Comparison of ENCODE assay signal across 20 cellular contexts in the genomic region with DNA sequence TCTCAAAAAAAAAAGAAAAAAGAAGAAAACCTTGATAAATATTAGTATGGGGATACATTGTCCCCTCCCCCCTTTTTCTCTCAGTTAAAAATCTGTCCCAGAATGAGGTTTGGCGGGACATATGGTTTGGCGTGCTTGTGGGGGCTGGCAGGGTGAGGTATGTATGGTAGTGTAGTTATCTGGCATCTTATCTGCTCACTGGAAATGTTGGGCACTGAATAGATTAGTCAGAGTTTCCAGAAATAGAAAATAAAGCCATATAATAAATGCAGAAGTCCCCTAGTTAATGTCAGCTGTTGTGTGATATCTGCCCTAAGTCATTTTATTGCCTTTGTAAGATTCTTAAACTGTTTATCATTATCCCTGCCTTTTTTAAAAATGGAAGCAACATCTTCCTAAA.
DNase-seq lines count a peak whose midpoint lies in the region; ATAC-seq and TF ChIP-seq lines count a peak whose summit lies in the region.
"Had no signal": no experiment of that assay in that cellular context is flagged by ENCODE, and none has a peak within 500 bp of the region (broad histone marks: within the 10 kb centered on the region; RNA-seq: fewer than 3 reads in every experiment).

No MANE protein-coding gene starts in this region.

- intact Hi-C loops in psoas muscle (cut with DNase I) (no loop called here), left ventricle myocardium inferior (cut with micrococcal nuclease) (no loop called here)

- H3K27ac ChIP-seq in BLaER1 (no peak overlapping the region), HEK293 (ENCODE audit: extremely low read depth, low read depth, low read length) (no peak overlapping the region), psoas muscle (peak overlapping the region; percentile 8), left ventricle myocardium inferior (replicated peaks) (no peak overlapping the region)
- H3K27ac ChIP-seq: SJSA1 had no signal

- H3K9me3 ChIP-seq in BLaER1 = peaks cover 13% of the 10 kb centered on the region
- H3K9me3 ChIP-seq in HEK293 (ENCODE audit: control insufficient read depth, insufficient read depth, low read depth, low read length) = no peaks in the 10 kb centered on the region
- H3K9me3 ChIP-seq in psoas muscle = no peaks in the 10 kb centered on the region
- H3K9me3 ChIP-seq in left ventricle myocardium inferior (replicated peaks) = peaks cover 6% of the 10 kb centered on the region
- H3K9me3 ChIP-seq: MG63, SJSA1 had no signal

- ATAC-seq in psoas muscle (peak in 3 of 4 donors; percentile 54 to 76 (median 66)), HG02938 (IDR thresholded peaks at IDR 0.05; ENCODE audit: unreplicated experiment) (no peak)
- ATAC-seq: HCT116, PC-3 had no signal

- no peaks in the 10 kb centered on the region for H3K27me3 ChIP-seq in BLaER1
- no peaks in the 10 kb centered on the region for H3K27me3 ChIP-seq in psoas muscle (ENCODE audit: insufficient read depth in 3 of 3, low read length in 2 of 3)
- no peaks in the 10 kb centered on the region for H3K27me3 ChIP-seq in left ventricle myocardium inferior (ENCODE audit: low read depth)
- H3K27me3 ChIP-seq: MG63, SJSA1 had no signal

- H3K4me1 ChIP-seq in BLaER1 (peaks cover 60% of the 10 kb centered on the region), HEK293 (ENCODE audit: control insufficient read depth, insufficient read depth, low read length) (peaks cover 20% of the 10 kb centered on the region), psoas muscle (peaks cover 49% of the 10 kb centered on the region), left ventricle myocardium inferior (peaks cover 32% of the 10 kb centered on the region)
- H3K4me1 ChIP-seq: SJSA1 had no signal

- TF ChIP-seq CTCF in HEK293 (tag by site-specific recombination; IDR thresholded peaks at IDR 0.05) = no peak
- no peak for TF ChIP-seq CTCF in psoas muscle (IDR thresholded peaks at IDR 0.05)
- no peak for TF ChIP-seq CTCF in left ventricle myocardium inferior (IDR thresholded peaks at IDR 0.05; ENCODE audit: borderline replicate concordance)

- 49 to 69% (median 62%) methylated on average over 2 of the region's 2 CpGs for WGBS in psoas muscle, 3 donors

- peak; percentile 35 for DNase-seq in astrocyte of the hippocampus (ENCODE audit: low read depth, low spot score)
- DNase-seq in psoas muscle = no peak
- DNase-seq in 8988T = no peak
- no peak for DNase-seq in HEK293T (ENCODE audit: extremely low spot score)
- no peak for DNase-seq in left ventricle myocardium inferior
- DNase-seq: CD4-positive, alpha-beta memory T cell; DND-41; KG1; MG63; NCI-H1105; NCI-H187; NCI-H2171; NCI-H446 treated with DMSO at 0.1 percent for 48 hours; NCI-H748 treated with DMSO at 0.1 percent for 48 hours; PC-3 had no signal

- H4K20me1 ChIP-seq in BLaER1 = peaks cover 100% of the 10 kb centered on the region

- H3K4me3 ChIP-seq in BLaER1 = no peak overlapping the region
- H3K4me3 ChIP-seq in HEK293 (ENCODE audit: low read depth, low read length) = no peak overlapping the region
- no peak overlapping the region for H3K4me3 ChIP-seq in psoas muscle
- H3K4me3 ChIP-seq in left ventricle myocardium inferior = no peak overlapping the region
- H3K4me3 ChIP-seq: MG63, SJSA1 had no signal

- no peak overlapping the region for H3K9ac ChIP-seq in BLaER1

- POLR2A ChIA-PET in HEK293 (lab: Yijun Ruan, JAX) = no interaction called here
- POLR2A ChIA-PET in HEK293T (lab: Yijun Ruan, JAX) = no interaction called here

- H3K4me2 ChIP-seq in BLaER1 = peak overlapping the region; percentile 53; the same call in 1 of the 2 replicates

- CTCF ChIA-PET in HEK293 (lab: Yijun Ruan, JAX) = interaction anchor here (0.9 to 1.2 kb wide), 2 partner anchors 18 to 36 kb away, joined by 3 to 5 read pairs; no protein-coding TSS in a partner anchor
- CTCF ChIA-PET in HEK293T (lab: Yijun Ruan, JAX) = no interaction called here

- H3K36me3 ChIP-seq in BLaER1 (peaks cover 62% of the 10 kb centered on the region), HEK293 (ENCODE audit: control insufficient read depth in 2 of 2, insufficient read depth in 1 of 2, low read length in 2 of 2) (no peaks in the 10 kb centered on the region; a peak in 1 of 3 replicates), psoas muscle (ENCODE audit: insufficient read depth in 1 of 2, low read depth in 1 of 2) (no peaks in the 10 kb centered on the region), left ventricle myocardium inferior (no peaks in the 10 kb centered on the region)
- H3K36me3 ChIP-seq: MG63, SJSA1 had no signal

TF ChIP-seq in HEK293, 187 proteins besides CTCF, POLR2A, EP300 and RAD21:
- TF ChIP-seq FEZF1 (tag by site-specific recombination; IDR thresholded peaks at IDR 0.05) (0 out of 2 replicates have a peak, but pooled peaks have one; percentile 7), ZNF146 (tag by site-specific recombination; IDR thresholded peaks at IDR 0.05) (no peak)

TF ChIP-seq in HEK293T, 16 proteins besides CTCF, POLR2A, EP300 and RAD21:
- no peak for TF ChIP-seq FOXK2 (IDR thresholded peaks at IDR 0.05)
- no peak for TF ChIP-seq SUZ12 (IDR thresholded peaks at IDR 0.05)
- TF ChIP-seq L3MBTL2 (conservative IDR thresholded peaks at IDR 0.05) = no peak
- no peak for TF ChIP-seq TARDBP (IDR thresholded peaks at IDR 0.05)
- no peak for TF ChIP-seq ELF4 (IDR thresholded peaks at IDR 0.05)
